In genomic region chr12:105222326-105222655, GRCh38 we compare ENCODE assay signal across 27 cellular contexts. TPM values are rescaled to one million over a fixed set of nuclear protein-coding genes. Genes with fewer than 3 reads are reported as not detected.
DNase-seq lines count a peak whose midpoint lies in the region; TF ChIP-seq lines count a peak whose summit lies in the region.
"Had no signal": no experiment of that assay in that cellular context is flagged by ENCODE, and none has a peak within 500 bp of the region (broad histone marks: within the 10 kb centered on the region; RNA-seq: fewer than 3 reads in every experiment).

No MANE protein-coding gene starts in this region.

- peak; percentile 81 for DNase-seq in G401 (ENCODE audit: low spot score)
- DNase-seq in dorsolateral prefrontal cortex: peak in 1 of 10 donors; percentile 49
- no peak for DNase-seq in progenitor cell of endocrine pancreas (ENCODE audit: low spot score, unreplicated experiment)
- no peak for DNase-seq in NCI-H1930 (lab: John Stamatoyannopoulos, UW)
- no peak for DNase-seq in NK-92 (lab: John Stamatoyannopoulos, UW; ENCODE audit: unreplicated experiment)
- DNase-seq in RPMI8226: no peak
- DNase-seq in NCI-H2081 treated with DMSO at 0.1 percent for 48 hours (lab: John Stamatoyannopoulos, UW): no peak
- DNase-seq: activated CD4-positive, alpha-beta memory T cell treated with anti-CD3 and anti-CD28 coated beads, Interleukin-2, amount 10 ng/mL, durations not matched to agents 7 days and 5 days; activated CD4-positive, CD25-positive, alpha-beta regulatory T cell treated with anti-CD3 and anti-CD28 coated beads, Interleukin-2, amount 50 U/mL, for 72 hours; activated CD8-positive, alpha-beta memory T cell treated with anti-CD3 and anti-CD28 coated beads, Interleukin-2, amount 50 U/mL, for 48 hours; activated naive CD8-positive, alpha-beta T cell treated with anti-CD3 and anti-CD28 coated beads, Interleukin-2, amount 50 U/mL, for 24 hours; BE2C; effector memory CD4-positive, alpha-beta T cell; foreskin keratinocyte; GDM1; H7; heart right ventricle; left colon; NCI-H1105 treated with DMSO at 0.1 percent for 48 hours; NCI-H748 treated with DMSO at 0.1 percent for 48 hours; stimulated activated naive CD8-positive, alpha-beta T cell treated with anti-CD3 and anti-CD28 coated beads, Interleukin-15, amount 100 ng/mL, for 72 hours; T-cell had no signal

- peaks cover 47% of the 10 kb centered on the region for H3K4me1 Mint-ChIP-seq in progenitor cell of endocrine pancreas (ENCODE audit: low read depth)

- TF ChIP-seq CTCF in VCaP (conservative IDR thresholded peaks at IDR 0.05): no peak
- no peak for TF ChIP-seq CTCF in dorsolateral prefrontal cortex (IDR thresholded peaks at IDR 0.05 in 54 of 56, conservative IDR thresholded peaks at IDR 0.05 in 2 of 56; ENCODE audit: low read depth in 1 of 56, partially characterized antibody in 56 of 56)
- no peak for TF ChIP-seq CTCF in progenitor cell of endocrine pancreas (IDR thresholded peaks at IDR 0.05; ENCODE audit: unreplicated experiment)

- H3K4me3 Mint-ChIP-seq in progenitor cell of endocrine pancreas (ENCODE audit: low read depth): no peak overlapping the region
- H3K4me3 Mint-ChIP-seq: activated CD4-positive, alpha-beta memory T cell treated with anti-CD3 and anti-CD28 coated beads, Interleukin-2, amount 10 ng/mL, durations not matched to agents 7 days and 5 days; activated naive CD8-positive, alpha-beta T cell treated with anti-CD3 and anti-CD28 coated beads, Interleukin-2, amount 50 U/mL, for 24 hours; memory B cell; stimulated activated naive CD8-positive, alpha-beta T cell treated with anti-CD3 and anti-CD28 coated beads, Interleukin-15, amount 100 ng/mL, for 72 hours; T-cell had no signal

- H3K36me3 Mint-ChIP-seq in progenitor cell of endocrine pancreas (ENCODE audit: insufficient read depth): peaks cover 28% of the 10 kb centered on the region

- H3K27me3 ChIP-seq in dorsolateral prefrontal cortex: no peaks in the 10 kb centered on the region
- H3K27me3 ChIP-seq: BE2C, foreskin keratinocyte, heart right ventricle, SJSA1, tibial nerve had no signal

- in situ Hi-C loops in G401 (cut with HindIII; ENCODE audit: low sequenced_read_pairs): no loop called here

- no peak overlapping the region for H3K4me3 ChIP-seq in dorsolateral prefrontal cortex
- H3K4me3 ChIP-seq: heart right ventricle, K562, SJSA1, tibial nerve had no signal

- H3K27me3 Mint-ChIP-seq in progenitor cell of endocrine pancreas: no peaks in the 10 kb centered on the region
- H3K27me3 Mint-ChIP-seq: activated CD4-positive, alpha-beta memory T cell treated with anti-CD3 and anti-CD28 coated beads, Interleukin-2, amount 10 ng/mL, durations not matched to agents 7 days and 5 days; activated naive CD8-positive, alpha-beta T cell treated with anti-CD3 and anti-CD28 coated beads, Interleukin-2, amount 50 U/mL, for 24 hours; memory B cell; stimulated activated naive CD8-positive, alpha-beta T cell treated with anti-CD3 and anti-CD28 coated beads, Interleukin-15, amount 100 ng/mL, for 72 hours; T-cell had no signal

- peak overlapping the region; percentile 80 for H3K27ac ChIP-seq in VCaP
- peak overlapping the region in 34 of 59 donors; percentile 5 to 81 (median 42) for H3K27ac ChIP-seq in dorsolateral prefrontal cortex
- H3K27ac ChIP-seq: foreskin keratinocyte, SJSA1, tibial nerve had no signal

- peak overlapping the region; percentile 80 for H3K27ac Mint-ChIP-seq in progenitor cell of endocrine pancreas
- H3K27ac Mint-ChIP-seq: activated CD4-positive, alpha-beta memory T cell treated with anti-CD3 and anti-CD28 coated beads, Interleukin-2, amount 10 ng/mL, durations not matched to agents 7 days and 5 days; activated naive CD8-positive, alpha-beta T cell treated with anti-CD3 and anti-CD28 coated beads, Interleukin-2, amount 50 U/mL, for 24 hours; memory B cell; T-cell had no signal

- no peaks in the 10 kb centered on the region for H3K9me3 Mint-ChIP-seq in progenitor cell of endocrine pancreas (ENCODE audit: low read depth)
- H3K9me3 Mint-ChIP-seq: activated CD4-positive, alpha-beta memory T cell treated with anti-CD3 and anti-CD28 coated beads, Interleukin-2, amount 10 ng/mL, durations not matched to agents 7 days and 5 days; activated naive CD8-positive, alpha-beta T cell treated with anti-CD3 and anti-CD28 coated beads, Interleukin-2, amount 50 U/mL, for 24 hours; memory B cell; stimulated activated naive CD8-positive, alpha-beta T cell treated with anti-CD3 and anti-CD28 coated beads, Interleukin-15, amount 100 ng/mL, for 72 hours; T-cell had no signal

- intact Hi-C loops in dorsolateral prefrontal cortex (cut with DNase I): no loop called here

RNA-seq across cellular contexts. Expression of gene APPL2, which starts 13.7 kb away (rescaled TPM):
- total RNA-seq in G401 (2014; rRNA removed; shearing (Covaris generic)): 36.4 and 36.5 TPM in 2 replicates
- total RNA-seq in dorsolateral prefrontal cortex (10 to 100 TPM; 39.6 to 97.0 (median 66.6) TPM), progenitor cell of endocrine pancreas (158 and 159 TPM in 2 replicates)
